Comparison of ENCODE assay signal across 1 cellular context in genomic region chr15:84600687-84601554, GRCh38.
TF ChIP-seq lines count a peak whose summit lies in the region.

Gene ZSCAN2 (plus strand): TSS chr15:84601009. CDS start chr15:84603928, 2,919 bp downstream.

TF ChIP-seq in HEK293, 187 proteins besides CTCF, POLR2A, EP300 and RAD21 (continued from another document and continues in another):
- TF ChIP-seq PRDM6 (tag by site-specific recombination; IDR thresholded peaks at IDR 0.05) (no peak), ZNF174 (tag by site-specific recombination; IDR thresholded peaks at IDR 0.05) (no peak), PRDM1 (tag by site-specific recombination; IDR thresholded peaks at IDR 0.05) (no peak), ZNF24 (tag by site-specific recombination; IDR thresholded peaks at IDR 0.05) (no peak), ZNF223 (tag by site-specific recombination; IDR thresholded peaks at IDR 0.05) (no peak), ZNF23 (tag by site-specific recombination; IDR thresholded peaks at IDR 0.05; ENCODE audit: borderline replicate concordance) (no peak), SCRT1 (tag by site-specific recombination; IDR thresholded peaks at IDR 0.05; ENCODE audit: borderline replicate concordance) (no peak), KLF8 (tag by site-specific recombination; IDR thresholded peaks at IDR 0.05) (no peak), GLIS2 (tag by site-specific recombination; IDR thresholded peaks at IDR 0.05) (peak; percentile 95), FEZF1 (tag by site-specific recombination; IDR thresholded peaks at IDR 0.05) (no peak), ZNF391 (tag by site-specific recombination; IDR thresholded peaks at IDR 0.05; ENCODE audit: borderline replicate concordance, low read depth) (no peak), ZNF585B (tag by site-specific recombination; IDR thresholded peaks at IDR 0.05) (0 out of 2 replicates have a peak, but pooled peaks have one; percentile 13), EGR2 (tag by site-specific recombination; IDR thresholded peaks at IDR 0.05; ENCODE audit: low read depth) (0 out of 2 replicates have a peak, but pooled peaks have one; percentile 6), ZNF776 (tag by site-specific recombination; IDR thresholded peaks at IDR 0.05; ENCODE audit: borderline replicate concordance) (no peak), ZNF266 (tag by site-specific recombination; IDR thresholded peaks at IDR 0.05; ENCODE audit: low read depth) (no peak), ZNF138 (tag by site-specific recombination; IDR thresholded peaks at IDR 0.05; ENCODE audit: borderline replicate concordance) (no peak), ZNF221 (tag by site-specific recombination; IDR thresholded peaks at IDR 0.05; ENCODE audit: borderline replicate concordance) (no peak), SALL2 (tag by site-specific recombination; IDR thresholded peaks at IDR 0.05; ENCODE audit: borderline replicate concordance) (no peak), KLF9 (tag by site-specific recombination; IDR thresholded peaks at IDR 0.05; ENCODE audit: low read depth) (peak; percentile 62), YY2 (tag by site-specific recombination; IDR thresholded peaks at IDR 0.05) (no peak), ZBTB10 (tag by site-specific recombination; IDR thresholded peaks at IDR 0.05) (peak; percentile 95), ZBTB26 (tag by site-specific recombination; optimal IDR thresholded peaks at IDR 0.05) (peak; percentile 96), ZNF571 (tag by site-specific recombination; IDR thresholded peaks at IDR 0.05) (no peak), MZF1 (tag by site-specific recombination; IDR thresholded peaks at IDR 0.05; ENCODE audit: borderline replicate concordance) (no peak), ZFHX2 (tag by site-specific recombination; conservative IDR thresholded peaks at IDR 0.05) (no peak), ZNF76 (tag by site-specific recombination; IDR thresholded peaks at IDR 0.05; ENCODE audit: borderline replicate concordance, low read depth) (peak; percentile 95), KLF1 (tag by site-specific recombination; IDR thresholded peaks at IDR 0.05) (no peak; the same call in 1 of the 2 replicates), ELK4 (IDR thresholded peaks at IDR 0.05; ENCODE audit: borderline replicate concordance, low read depth, low read length) (no peak), SP2 (tag by site-specific recombination; IDR thresholded peaks at IDR 0.05) (peak; percentile 88), KLF17 (tag by site-specific recombination; IDR thresholded peaks at IDR 0.05) (no peak; the same call in 1 of the 2 replicates), TCF7L2 (IDR thresholded peaks at IDR 0.05; ENCODE audit: borderline replicate concordance, low read depth, low read length) (no peak), MEIS1 (CRISPR knock-in tag; IDR thresholded peaks at IDR 0.05; ENCODE audit: borderline replicate concordance) (no peak), ZNF335 (tag by site-specific recombination; conservative IDR thresholded peaks at IDR 0.05) (peak; percentile 100), HOXC10 (CRISPR knock-in tag; IDR thresholded peaks at IDR 0.05) (no peak), ZNF211 (tag by site-specific recombination; IDR thresholded peaks at IDR 0.05; ENCODE audit: low read depth) (no peak), ZNF654 (tag by site-specific recombination; IDR thresholded peaks at IDR 0.05; ENCODE audit: low read depth) (no peak), ZNF18 (tag by site-specific recombination; IDR thresholded peaks at IDR 0.05) (no peak), ZNF341 (tag by site-specific recombination; IDR thresholded peaks at IDR 0.05; ENCODE audit: low read depth) (no peak), ZFP3 (tag by site-specific recombination; IDR thresholded peaks at IDR 0.05; ENCODE audit: low read depth) (no peak), ZNF623 (tag by site-specific recombination; IDR thresholded peaks at IDR 0.05) (no peak), ZNF707 (tag by site-specific recombination; IDR thresholded peaks at IDR 0.05) (no peak), ZBTB49 (tag by site-specific recombination; IDR thresholded peaks at IDR 0.05; ENCODE audit: low read depth) (no peak), ZNF202 (tag by site-specific recombination; IDR thresholded peaks at IDR 0.05; ENCODE audit: borderline replicate concordance) (no peak), ZNF16 (tag by site-specific recombination; IDR thresholded peaks at IDR 0.05; ENCODE audit: low read depth) (no peak), ZNF837 (tag by site-specific recombination; IDR thresholded peaks at IDR 0.05) (no peak), ZNF366 (tag by site-specific recombination; conservative IDR thresholded peaks at IDR 0.05) (0 out of 2 replicates have a peak, but pooled peaks have one; percentile 5), ZXDB (tag by site-specific recombination; IDR thresholded peaks at IDR 0.05) (peak; percentile 91), ZNF544 (tag by site-specific recombination; IDR thresholded peaks at IDR 0.05) (no peak), ZNF830 (tag by site-specific recombination; IDR thresholded peaks at IDR 0.05; ENCODE audit: low read depth) (no peak)
- TF ChIP-seq, protein P1, sequence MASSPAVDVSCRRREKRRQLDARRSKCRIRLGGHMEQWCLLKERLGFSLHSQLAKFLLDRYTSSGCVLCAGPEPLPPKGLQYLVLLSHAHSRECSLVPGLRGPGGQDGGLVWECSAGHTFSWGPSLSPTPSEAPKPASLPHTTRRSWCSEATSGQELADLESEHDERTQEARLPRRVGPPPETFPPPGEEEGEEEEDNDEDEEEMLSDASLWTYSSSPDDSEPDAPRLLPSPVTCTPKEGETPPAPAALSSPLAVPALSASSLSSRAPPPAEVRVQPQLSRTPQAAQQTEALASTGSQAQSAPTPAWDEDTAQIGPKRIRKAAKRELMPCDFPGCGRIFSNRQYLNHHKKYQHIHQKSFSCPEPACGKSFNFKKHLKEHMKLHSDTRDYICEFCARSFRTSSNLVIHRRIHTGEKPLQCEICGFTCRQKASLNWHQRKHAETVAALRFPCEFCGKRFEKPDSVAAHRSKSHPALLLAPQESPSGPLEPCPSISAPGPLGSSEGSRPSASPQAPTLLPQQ (tag by site-specific recombination; IDR thresholded peaks at IDR 0.05), result peak; percentile 43
- TF ChIP-seq, protein P2, sequence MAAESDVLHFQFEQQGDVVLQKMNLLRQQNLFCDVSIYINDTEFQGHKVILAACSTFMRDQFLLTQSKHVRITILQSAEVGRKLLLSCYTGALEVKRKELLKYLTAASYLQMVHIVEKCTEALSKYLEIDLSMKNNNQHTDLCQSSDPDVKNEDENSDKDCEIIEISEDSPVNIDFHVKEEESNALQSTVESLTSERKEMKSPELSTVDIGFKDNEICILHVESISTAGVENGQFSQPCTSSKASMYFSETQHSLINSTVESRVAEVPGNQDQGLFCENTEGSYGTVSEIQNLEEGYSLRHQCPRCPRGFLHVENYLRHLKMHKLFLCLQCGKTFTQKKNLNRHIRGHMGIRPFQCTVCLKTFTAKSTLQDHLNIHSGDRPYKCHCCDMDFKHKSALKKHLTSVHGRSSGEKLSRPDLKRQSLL (tag by site-specific recombination; IDR thresholded peaks at IDR 0.05), result 0 out of 2 replicates have a peak, but pooled peaks have one; percentile 19
- TF ChIP-seq, protein P3, sequence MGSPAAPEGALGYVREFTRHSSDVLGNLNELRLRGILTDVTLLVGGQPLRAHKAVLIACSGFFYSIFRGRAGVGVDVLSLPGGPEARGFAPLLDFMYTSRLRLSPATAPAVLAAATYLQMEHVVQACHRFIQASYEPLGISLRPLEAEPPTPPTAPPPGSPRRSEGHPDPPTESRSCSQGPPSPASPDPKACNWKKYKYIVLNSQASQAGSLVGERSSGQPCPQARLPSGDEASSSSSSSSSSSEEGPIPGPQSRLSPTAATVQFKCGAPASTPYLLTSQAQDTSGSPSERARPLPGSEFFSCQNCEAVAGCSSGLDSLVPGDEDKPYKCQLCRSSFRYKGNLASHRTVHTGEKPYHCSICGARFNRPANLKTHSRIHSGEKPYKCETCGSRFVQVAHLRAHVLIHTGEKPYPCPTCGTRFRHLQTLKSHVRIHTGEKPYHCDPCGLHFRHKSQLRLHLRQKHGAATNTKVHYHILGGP (tag by site-specific recombination; IDR thresholded peaks at IDR 0.05), result no peak
